Comparison of ENCODE assay signal across 15 cellular contexts in genomic region chr14:74938873-74939495, GRCh38. TPM values are rescaled to one million over a fixed set of nuclear protein-coding genes. Genes with fewer than 3 reads are reported as not detected.
DNase-seq lines count a peak whose midpoint lies in the region; ATAC-seq and TF ChIP-seq lines count a peak whose summit lies in the region.
"Had no signal": no experiment of that assay in that cellular context is flagged by ENCODE, and none has a peak within 500 bp of the region (broad histone marks: within the 10 kb centered on the region; RNA-seq: fewer than 3 reads in every experiment).

No MANE protein-coding gene starts in this region.

- in situ Hi-C loops in gastrocnemius medialis (cut with MboI; ENCODE audit: low sequenced_read_pairs in 4 of 4) = loop anchor here in 2 of 4 donors (25.0 kb wide), 1 partner anchor 148 kb away; no protein-coding TSS in a partner anchor

- 87 to 94% (median 93%) methylated on average over 8 of the region's 8 CpGs for WGBS in heart left ventricle, 4 donors
- 85% methylated on average over 2 of the region's 8 CpGs for WGBS in esophagus muscularis mucosa

- peaks cover 0 to 73% (median 57%) of the 10 kb centered on the region in 12 donors for H3K4me1 ChIP-seq in heart left ventricle
- H3K4me1 ChIP-seq in esophagus muscularis mucosa = peaks cover 51 to 61% (median 57%) of the 10 kb centered on the region in 4 donors
- H3K4me1 ChIP-seq in gastrocnemius medialis = peaks cover 56 to 57% of the 10 kb centered on the region in 2 donors
- H3K4me1 ChIP-seq in uterus = peaks cover 0 to 26% of the 10 kb centered on the region in 2 donors

- TF ChIP-seq EP300 in esophagus muscularis mucosa (IDR thresholded peaks at IDR 0.05) = no peak

- H3K36me3 ChIP-seq in heart left ventricle (peaks cover 0 to 15% (median 0%) of the 10 kb centered on the region in 9 donors), esophagus muscularis mucosa (peaks cover 0 to 5% (median 0%) of the 10 kb centered on the region in 4 donors), gastrocnemius medialis (no peaks in the 10 kb centered on the region), uterus (no peaks in the 10 kb centered on the region)
- H3K36me3 ChIP-seq: right lobe of liver had no signal

- TF ChIP-seq POLR2A in heart left ventricle (IDR thresholded peaks at IDR 0.05) (no peak), esophagus muscularis mucosa (IDR thresholded peaks at IDR 0.05; ENCODE audit: low read depth) (no peak), gastrocnemius medialis (IDR thresholded peaks at IDR 0.05) (no peak), uterus (IDR thresholded peaks at IDR 0.05) (no peak)

- H3K4me3 ChIP-seq in heart left ventricle = no peak overlapping the region
- no peak overlapping the region for H3K4me3 ChIP-seq in esophagus muscularis mucosa
- H3K4me3 ChIP-seq in gastrocnemius medialis = no peak overlapping the region
- H3K4me3 ChIP-seq in uterus = no peak overlapping the region
- H3K4me3 ChIP-seq: right lobe of liver had no signal

- DNase-seq in heart left ventricle (no peak), left cardiac atrium (no peak), esophagus muscularis mucosa (ENCODE audit: extremely low spot score) (no peak), gastrocnemius medialis (no peak), uterus (no peak), KG1 (lab: John Stamatoyannopoulos, UW) (no peak)
- DNase-seq in activated CD8-positive, alpha-beta memory T cell treated with anti-CD3 and anti-CD28 coated beads for 24 hours = no peak
- DNase-seq: activated CD4-positive, alpha-beta memory T cell treated with anti-CD3 and anti-CD28 coated beads, Interleukin-2, amount 10 ng/mL, durations not matched to agents 7 days and 5 days; activated gamma-delta T cell treated with Interleukin-2 at 50 U/mL for 16 hours; immature natural killer cell; naive B cell; NCI-H1417 treated with DMSO at 0.1 percent for 48 hours; SHP77 had no signal

- no peak for TF ChIP-seq CTCF in heart left ventricle (IDR thresholded peaks at IDR 0.05)
- no peak for TF ChIP-seq CTCF in esophagus muscularis mucosa (IDR thresholded peaks at IDR 0.05)
- no peak for TF ChIP-seq CTCF in gastrocnemius medialis (IDR thresholded peaks at IDR 0.05 in 4 of 5, conservative IDR thresholded peaks at IDR 0.05 in 1 of 5)
- TF ChIP-seq CTCF in uterus (IDR thresholded peaks at IDR 0.05) = no peak

- peak overlapping the region in 11 of 12 donors; percentile 59 to 94 (median 83) for H3K27ac ChIP-seq in heart left ventricle
- peak overlapping the region; percentile 68 to 82 (median 75) for H3K27ac ChIP-seq in esophagus muscularis mucosa (replicated peaks in 1 of 4)
- H3K27ac ChIP-seq in gastrocnemius medialis = peak overlapping the region; percentile 87 to 94 (median 92)
- H3K27ac ChIP-seq in uterus = peak overlapping the region; percentile 82 to 84

- intact Hi-C loops in heart left ventricle (cut with DNase I) = no loop called here
- intact Hi-C loops in left cardiac atrium (cut with DNase I) = no loop called here
- intact Hi-C loops in esophagus muscularis mucosa (cut with DNase I) = no loop called here
- intact Hi-C loops in gastrocnemius medialis (cut with DNase I; ENCODE audit: low total_unique reads) = no loop called here
- intact Hi-C loops in uterus (cut with DNase I; ENCODE audit: low total_unique reads) = no loop called here

- ATAC-seq in heart left ventricle (no peak), left cardiac atrium (no peak), gastrocnemius medialis (no peak), HG03378 (IDR thresholded peaks at IDR 0.05; ENCODE audit: unreplicated experiment) (no peak)

- no peaks in the 10 kb centered on the region for H3K9me3 ChIP-seq in heart left ventricle
- no peaks in the 10 kb centered on the region for H3K9me3 ChIP-seq in esophagus muscularis mucosa
- no peaks in the 10 kb centered on the region for H3K9me3 ChIP-seq in gastrocnemius medialis
- no peaks in the 10 kb centered on the region for H3K9me3 ChIP-seq in uterus
- H3K9me3 ChIP-seq: right lobe of liver had no signal

- H3K27me3 ChIP-seq in heart left ventricle = no peaks in the 10 kb centered on the region
- peaks cover 0 to 15% (median 0%) of the 10 kb centered on the region in 4 donors for H3K27me3 ChIP-seq in esophagus muscularis mucosa
- no peaks in the 10 kb centered on the region for H3K27me3 ChIP-seq in gastrocnemius medialis
- H3K27me3 ChIP-seq in uterus = no peaks in the 10 kb centered on the region
- H3K27me3 ChIP-seq: right lobe of liver had no signal

RNA-seq across cellular contexts. Expression of gene RPS6KL1, which starts 15.9 kb away (rescaled TPM):
- 10 to 100 TPM in 8 of 9 donors, 1 to 10 TPM in 1; 8.3 to 26.8 (median 17.8) TPM for total RNA-seq in heart left ventricle
- 10 to 100 TPM; 12.0 to 18.6 TPM for polyA plus RNA-seq in heart left ventricle
- 10 to 100 TPM; 11.9 to 15.4 TPM for total RNA-seq in left cardiac atrium
- total RNA-seq in esophagus muscularis mucosa = 1 to 10 TPM; 5.3 to 9.7 (median 7.7) TPM
- total RNA-seq in gastrocnemius medialis = 10 to 100 TPM; 11.7 to 34.4 (median 18.7) TPM
- total RNA-seq in uterus = 10 to 100 TPM in 1 of 4 donors, 1 to 10 TPM in 1, under 1 TPM in 1, not detected in 1; 0.26 to 11.1 (median 3.0) TPM

RNA-seq across cellular contexts. Expression of gene PGF, which starts 16.4 kb away (rescaled TPM):
- total RNA-seq in heart left ventricle (10 to 100 TPM in 2 of 9 donors, 1 to 10 TPM in 7; 4.1 to 30.4 (median 5.9) TPM), left cardiac atrium (1 to 10 TPM; 4.6 to 5.0 TPM), esophagus muscularis mucosa (10 to 100 TPM; 16.7 to 69.6 (median 18.4) TPM), gastrocnemius medialis (1 to 10 TPM; 2.2 to 7.8 (median 3.8) TPM), uterus (10 to 100 TPM in 2 of 4 donors, 1 to 10 TPM in 2; 2.7 to 32.4 (median 15.4) TPM)
- polyA plus RNA-seq in heart left ventricle = 1 to 10 TPM; 5.0 to 9.7 TPM

RNA-seq across cellular contexts. Expression of gene DLST, which starts 57.3 kb away (rescaled TPM):
- total RNA-seq in heart left ventricle = 100 to 1,000 TPM; 152 to 251 (median 209) TPM
- polyA plus RNA-seq in heart left ventricle = 100 to 1,000 TPM in 1 of 2 donors, 10 to 100 TPM in 1; 75.7 to 159 TPM
- 100 to 1,000 TPM; 133 to 137 TPM for total RNA-seq in left cardiac atrium
- total RNA-seq in esophagus muscularis mucosa = 10 to 100 TPM; 72.7 to 96.2 (median 88.5) TPM
- total RNA-seq in gastrocnemius medialis = 100 to 1,000 TPM in 2 of 4 donors, 10 to 100 TPM in 2; 71.3 to 157 (median 105) TPM
- 10 to 100 TPM; 31.8 to 77.2 (median 62.7) TPM for total RNA-seq in uterus
